Comparison of ENCODE assay signal across 9 cellular contexts in genomic region chr12:47277071-47277408, GRCh38.
DNase-seq lines count a peak whose midpoint lies in the region; ATAC-seq and TF ChIP-seq lines count a peak whose summit lies in the region.
"Had no signal": no experiment of that assay in that cellular context is flagged by ENCODE, and none has a peak within 500 bp of the region (broad histone marks: within the 10 kb centered on the region; RNA-seq: fewer than 3 reads in every experiment).

No MANE protein-coding gene starts in this region.

- no peaks in the 10 kb centered on the region for H3K27me3 Mint-ChIP-seq in activated CD4-positive, alpha-beta T cell treated with anti-CD3 and anti-CD28 coated beads, Interleukin-2, amount 10 ng/mL, durations not matched to agents 24 days and 14 days

- intact Hi-C loops in activated CD4-positive, alpha-beta T cell treated with anti-CD3 and anti-CD28 coated beads, Interleukin-2, amount 10 ng/mL, durations not matched to agents 24 days and 14 days (cut with micrococcal nuclease) = loop anchor here (2.0 kb wide), 2 partner anchors 62 to 120 kb away; no protein-coding TSS in a partner anchor

- H3K27ac Mint-ChIP-seq in activated CD4-positive, alpha-beta T cell treated with anti-CD3 and anti-CD28 coated beads, Interleukin-2, amount 10 ng/mL, durations not matched to agents 24 days and 14 days = peak overlapping the region; percentile 89

- H3K4me3 Mint-ChIP-seq in activated CD4-positive, alpha-beta T cell treated with anti-CD3 and anti-CD28 coated beads, Interleukin-2, amount 10 ng/mL, durations not matched to agents 24 days and 14 days = peak overlapping the region; percentile 57

- ATAC-seq in foreskin keratinocyte (no peak), HG02623 (IDR thresholded peaks at IDR 0.05; ENCODE audit: unreplicated experiment) (no peak)

- no peaks in the 10 kb centered on the region for H3K9me3 ChIP-seq in stomach smooth muscle (ENCODE audit: control insufficient read depth in 2 of 2, low read length in 2 of 2)
- H3K9me3 ChIP-seq: SJCRH30 had no signal

- peaks cover 4% of the 10 kb centered on the region for H3K36me3 Mint-ChIP-seq in activated CD4-positive, alpha-beta T cell treated with anti-CD3 and anti-CD28 coated beads, Interleukin-2, amount 10 ng/mL, durations not matched to agents 24 days and 14 days (ENCODE audit: low read depth)

- CTCF ChIA-PET in RWPE1 (lab: Yijun Ruan, JAX) = no interaction called here

- no peak for DNase-seq in activated CD4-positive, alpha-beta T cell treated with anti-CD3 and anti-CD28 coated beads, Interleukin-2, amount 10 ng/mL, durations not matched to agents 24 days and 14 days
- DNase-seq in activated CD4-positive, alpha-beta T cell treated with anti-CD3 and anti-CD28 coated beads, Interleukin-2, amount 50 U/mL, for 48 hours = no peak
- DNase-seq in RWPE1 (ENCODE audit: low spot score) (no peak), foreskin keratinocyte (no peak), cerebellum (ENCODE audit: low spot score) (no peak), NCI-H510A (lab: John Stamatoyannopoulos, UW) (no peak)
- DNase-seq: SJCRH30 had no signal

- H3K4me3 ChIP-seq in stomach smooth muscle (ENCODE audit: low read length in 2 of 2) = peak overlapping the region in 1 of 2 donors; percentile 15
- H3K4me3 ChIP-seq: SJCRH30 had no signal

- H3K4me1 Mint-ChIP-seq in activated CD4-positive, alpha-beta T cell treated with anti-CD3 and anti-CD28 coated beads, Interleukin-2, amount 10 ng/mL, durations not matched to agents 24 days and 14 days = peaks cover 58% of the 10 kb centered on the region

- H3K9me3 Mint-ChIP-seq in activated CD4-positive, alpha-beta T cell treated with anti-CD3 and anti-CD28 coated beads, Interleukin-2, amount 10 ng/mL, durations not matched to agents 24 days and 14 days = peaks cover 4% of the 10 kb centered on the region

- TF ChIP-seq CTCF in RWPE1 (conservative IDR thresholded peaks at IDR 0.05; ENCODE audit: low read depth) = no peak
- TF ChIP-seq CTCF in foreskin keratinocyte (conservative IDR thresholded peaks at IDR 0.05) = no peak

- POLR2A ChIA-PET in RWPE1 (lab: Yijun Ruan, JAX; ENCODE audit: low non-redundant PET) = no interaction called here

- H3K27ac ChIP-seq in RWPE1 (peak overlapping the region; percentile 83), foreskin keratinocyte (peak overlapping the region; percentile 91), stomach smooth muscle (ENCODE audit: low read length) (peak overlapping the region; percentile 18)
- H3K27ac ChIP-seq: SJCRH30 had no signal

- H3K4me1 ChIP-seq in foreskin keratinocyte (peaks cover 58% of the 10 kb centered on the region), stomach smooth muscle (ENCODE audit: control insufficient read depth, insufficient read depth, low read length) (peaks cover 13% of the 10 kb centered on the region)
- H3K4me1 ChIP-seq: SJCRH30 had no signal

- H3K36me3 ChIP-seq in stomach smooth muscle (ENCODE audit: control insufficient read depth in 2 of 2, insufficient read depth in 2 of 2, low read length in 2 of 2) = no peaks in the 10 kb centered on the region
- H3K36me3 ChIP-seq: SJCRH30 had no signal

- H3K9ac ChIP-seq in stomach smooth muscle (ENCODE audit: low read length in 2 of 2) = no peak overlapping the region

- H3K27me3 ChIP-seq in foreskin keratinocyte (no peaks in the 10 kb centered on the region), stomach smooth muscle (ENCODE audit: control insufficient read depth in 1 of 2, insufficient read depth in 2 of 2, low read length in 2 of 2) (no peaks in the 10 kb centered on the region)
- H3K27me3 ChIP-seq: SJCRH30 had no signal

Comparison
In these comparisons a context has a peak if more than half of its experiments do, and no peak if none do; other contexts are left out.
1. H3K27ac ChIP-seq: peak in every context shown above with its lines; median percentile 91 in foreskin keratinocyte; 83 in RWPE1; 18 in stomach smooth muscle.